ENCODE assay signal across 18 cellular contexts in the genomic region with DNA sequence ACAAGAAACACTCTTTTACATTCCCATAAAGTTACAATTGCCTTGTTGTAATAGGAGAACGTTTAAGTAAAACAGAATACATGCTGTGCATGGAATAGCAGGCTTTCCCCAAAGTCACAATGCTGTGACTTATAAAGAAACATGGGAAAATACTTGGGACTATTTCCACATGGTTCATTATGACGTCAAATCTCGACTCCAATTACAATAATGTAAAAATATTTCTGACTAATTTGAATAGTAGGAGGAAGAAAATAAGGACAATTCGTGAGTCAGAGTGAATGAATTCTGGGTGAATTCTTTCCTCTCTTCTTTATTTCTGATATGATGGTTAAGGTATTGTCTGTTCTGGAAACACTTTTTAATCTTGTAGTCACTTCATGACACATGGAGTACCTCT. TPM values are rescaled to one million over a fixed set of nuclear protein-coding genes. Genes with fewer than 3 reads are reported as not detected.
A peak's percentile ranks its signal among the peaks of the same experiment; 100 is the strongest.
DNase-seq lines count a peak whose midpoint lies in the region; ATAC-seq and TF ChIP-seq lines count a peak whose summit lies in the region.
"Had no signal": no experiment of that assay in that cellular context is flagged by ENCODE, and none has a peak within 500 bp of the region (broad histone marks: within the 10 kb centered on the region; RNA-seq: fewer than 3 reads in every experiment).

No MANE protein-coding gene starts in this region.

- H3K36me3 Mint-ChIP-seq in HFFc6 (ENCODE audit: low read depth) = peaks cover 28% of the 10 kb centered on the region
- no peaks in the 10 kb centered on the region for H3K36me3 Mint-ChIP-seq in natural killer cell
- no peaks in the 10 kb centered on the region for H3K36me3 Mint-ChIP-seq in CD14-positive monocyte
- H3K36me3 Mint-ChIP-seq: activated CD4-positive, alpha-beta memory T cell treated with anti-CD3 and anti-CD28 coated beads for 36 hours had no signal

- intact Hi-C loops in A673 (cut with micrococcal nuclease; ENCODE audit: unreplicated experiment) (loop anchor here (2.0 kb wide), 1 partner anchor 76 kb away; no protein-coding TSS in a partner anchor), natural killer cell (cut with micrococcal nuclease) (no loop called here), prostate gland (cut with DNase I) (loop anchor here (2.0 to 10.0 kb wide), 2 partner anchors 48 to 1206 kb away; no protein-coding TSS in a partner anchor), CD14-positive monocyte (cut with micrococcal nuclease) (no loop called here)

- BruUV-seq in A673 (replicated peaks; lab: Mats Ljungman, UMichigan) = no TSS peak

- H3K4me3 Mint-ChIP-seq in HFFc6 (peak overlapping the region; percentile 84), natural killer cell (no peak overlapping the region), CD14-positive monocyte (no peak overlapping the region)
- H3K4me3 Mint-ChIP-seq: activated CD4-positive, alpha-beta memory T cell treated with anti-CD3 and anti-CD28 coated beads for 36 hours; endodermal cell had no signal

- CTCF ChIA-PET in A673 (lab: Charles Lee) = no interaction called here

- POLR2A ChIA-PET in A673 (lab: Charles Lee; ENCODE audit: low non-redundant PET) = no interaction called here

- H3K9me3 Mint-ChIP-seq in HFFc6 (no peaks in the 10 kb centered on the region), natural killer cell (peaks cover 0 to 4% of the 10 kb centered on the region in 2 donors), CD14-positive monocyte (no peaks in the 10 kb centered on the region)
- H3K9me3 Mint-ChIP-seq: endodermal cell had no signal

- ATAC-seq in natural killer cell = no peak

- peaks cover 2% of the 10 kb centered on the region; the same call in 1 of the 2 replicates for H3K27me3 Mint-ChIP-seq in HFFc6 (ENCODE audit: insufficient read depth)
- H3K27me3 Mint-ChIP-seq in natural killer cell (ENCODE audit: low read depth in 2 of 2) = peaks cover 0 to 3% of the 10 kb centered on the region in 2 donors
- no peaks in the 10 kb centered on the region for H3K27me3 Mint-ChIP-seq in CD14-positive monocyte (ENCODE audit: low read depth in 3 of 3)
- H3K27me3 Mint-ChIP-seq: activated CD4-positive, alpha-beta memory T cell treated with anti-CD3 and anti-CD28 coated beads for 36 hours had no signal

- WGBS in prostate gland = 57% methylated on average over 4 of the region's 4 CpGs

- H3K36me3 ChIP-seq in A673 (ENCODE audit: insufficient read depth, low read length, poor library complexity, severe bottlenecking) = peaks cover 12% of the 10 kb centered on the region
- no peaks in the 10 kb centered on the region for H3K36me3 ChIP-seq in prostate gland
- H3K36me3 ChIP-seq in right atrium auricular region = no peaks in the 10 kb centered on the region
- H3K36me3 ChIP-seq: breast epithelium had no signal

- H3K4me1 Mint-ChIP-seq in HFFc6 (ENCODE audit: low read depth) = peaks cover 88% of the 10 kb centered on the region
- no peaks in the 10 kb centered on the region for H3K4me1 Mint-ChIP-seq in natural killer cell
- H3K4me1 Mint-ChIP-seq in CD14-positive monocyte = no peaks in the 10 kb centered on the region
- H3K4me1 Mint-ChIP-seq: endodermal cell had no signal

- TF ChIP-seq CTCF in A673 (conservative IDR thresholded peaks at IDR 0.05; ENCODE audit: low read depth, low read length) = no peak
- no peak for TF ChIP-seq CTCF in HFFc6 (IDR thresholded peaks at IDR 0.05)
- no peak for TF ChIP-seq CTCF in natural killer cell (IDR thresholded peaks at IDR 0.05)
- TF ChIP-seq CTCF in prostate gland (IDR thresholded peaks at IDR 0.05) = no peak
- no peak for TF ChIP-seq CTCF in CD14-positive monocyte (IDR thresholded peaks at IDR 0.05)
- TF ChIP-seq CTCF in right atrium auricular region (IDR thresholded peaks at IDR 0.05) = no peak

- H3K27me3 ChIP-seq in A673 (replicated peaks; ENCODE audit: insufficient read depth, low read depth, low read length, poor library complexity) (no peaks in the 10 kb centered on the region), prostate gland (replicated peaks; ENCODE audit: insufficient read depth) (no peaks in the 10 kb centered on the region), right atrium auricular region (no peaks in the 10 kb centered on the region)
- H3K27me3 ChIP-seq: breast epithelium had no signal

- no peaks in the 10 kb centered on the region for H3K9me3 ChIP-seq in A673 (ENCODE audit: low read depth, low read length, poor library complexity, severe bottlenecking)
- no peaks in the 10 kb centered on the region for H3K9me3 ChIP-seq in prostate gland
- no peaks in the 10 kb centered on the region for H3K9me3 ChIP-seq in right atrium auricular region
- H3K9me3 ChIP-seq: breast epithelium had no signal

- no peak for TF ChIP-seq POLR2A in prostate gland (IDR thresholded peaks at IDR 0.05)

- H3K4me3 ChIP-seq in A673 (ENCODE audit: low read depth, low read length, poor library complexity, severe bottlenecking) (no peak overlapping the region), prostate gland (no peak overlapping the region), right atrium auricular region (no peak overlapping the region)
- H3K4me3 ChIP-seq: breast epithelium had no signal

- DNase-seq in A673 (ENCODE audit: low spot score) = peak; percentile 79
- DNase-seq in HFFc6 = peak; percentile 83
- DNase-seq in astrocyte of the hippocampus (ENCODE audit: low read depth, low spot score) = peak; percentile 51
- peak; percentile 15 for DNase-seq in kidney glomerular epithelial cell (lab: John Stamatoyannopoulos, UW)
- no peak for DNase-seq in natural killer cell
- DNase-seq in prostate gland (ENCODE audit: low spot score) = no peak
- DNase-seq in CD14-positive monocyte (ENCODE audit: low spot score) = no peak
- DNase-seq in right atrium auricular region (ENCODE audit: low spot score) = no peak
- DNase-seq: activated CD4-positive, alpha-beta memory T cell treated with anti-CD3 and anti-CD28 coated beads for 36 hours; AML-193; DMS153; endodermal cell; NCI-H1092; NCI-H524 treated with DMSO at 0.1 percent for 48 hours; RPMI8226; T1000 had no signal

- H3K4me1 ChIP-seq in A673 (ENCODE audit: insufficient read depth, low read length, poor library complexity, severe bottlenecking) = peaks cover 44% of the 10 kb centered on the region
- no peaks in the 10 kb centered on the region for H3K4me1 ChIP-seq in prostate gland (replicated peaks)
- H3K4me1 ChIP-seq in right atrium auricular region = peaks cover 0 to 26% of the 10 kb centered on the region in 2 donors
- H3K4me1 ChIP-seq: breast epithelium had no signal

- H3K27ac Mint-ChIP-seq in HFFc6 (peak overlapping the region; percentile 99), natural killer cell (no peak overlapping the region), CD14-positive monocyte (no peak overlapping the region)
- H3K27ac Mint-ChIP-seq: activated CD4-positive, alpha-beta memory T cell treated with anti-CD3 and anti-CD28 coated beads for 36 hours; activated T-helper 2 cell treated with anti-CD3 and anti-CD28 coated beads, Interferon-gamma antibody, Interleukin-2, Interleukin-4, amounts not matched to agents 10 μg/mL and 5 μg/mL and 100 μg/mL, durations not matched to agents 14 hours and 24 hours and 36 hours; endodermal cell had no signal

- H3K27ac ChIP-seq in A673 (ENCODE audit: low read depth, low read length, poor library complexity, severe bottlenecking) = peak overlapping the region; percentile 39
- H3K27ac ChIP-seq in prostate gland = no peak overlapping the region
- H3K27ac ChIP-seq in right atrium auricular region = no peak overlapping the region
- H3K27ac ChIP-seq: breast epithelium had no signal

RNA-seq across cellular contexts. Expression of a gene that starts 52.8 kb away (rescaled TPM):
- total RNA-seq in A673 (2021) (297 and 319 TPM in 2 replicates), natural killer cell (not detected), prostate gland (10 to 100 TPM; 24.2 to 70.5 TPM), right atrium auricular region (10 to 100 TPM; 51.6 to 59.1 TPM)
- total RNA-seq in HFFc6 (2021; fragmentation: NEBNext Ultra II Directional; extraction: Animal tissue kit (Norgen Biotek cat#: 25700)) = 100 to 1,000 TPM; 507 to 539 (median 527) TPM
- polyA plus RNA-seq in CD14-positive monocyte = not detected
- total RNA-seq: activated CD4-positive, alpha-beta memory T cell treated with anti-CD3 and anti-CD28 coated beads for 36 hours; activated T-helper 2 cell treated with anti-CD3 and anti-CD28 coated beads, Interferon-gamma antibody, Interleukin-2, Interleukin-4, amounts not matched to agents 10 μg/mL and 5 μg/mL and 100 μg/mL, durations not matched to agents 14 hours and 24 hours and 36 hours had no signal

Comparison
In these comparisons a context has a peak if more than half of its experiments do, and no peak if none do; other contexts are left out.
1. DNase-seq: peak in A673 (single experiment), HFFc6 (single experiment), astrocyte of the hippocampus (single experiment) and kidney glomerular epithelial cell (single experiment); none in natural killer cell (single experiment), prostate gland (single experiment), CD14-positive monocyte (single experiment) and right atrium auricular region (single experiment).
2. RNA of a gene that starts 52.8 kb away (total RNA-seq): 507 to 539 TPM in HFFc6, 297 to 319 TPM in A673, 24.2 to 70.5 TPM in prostate gland and 51.6 to 59.1 TPM in right atrium auricular region; not detected in natural killer cell; every median in the first group is over 10 times any median in the second.
3. intact Hi-C loops: an anchor here in A673 (2.0 kb wide) and prostate gland (2.0 to 10.0 kb wide); none called in natural killer cell and CD14-positive monocyte.